In the genomic region with DNA sequence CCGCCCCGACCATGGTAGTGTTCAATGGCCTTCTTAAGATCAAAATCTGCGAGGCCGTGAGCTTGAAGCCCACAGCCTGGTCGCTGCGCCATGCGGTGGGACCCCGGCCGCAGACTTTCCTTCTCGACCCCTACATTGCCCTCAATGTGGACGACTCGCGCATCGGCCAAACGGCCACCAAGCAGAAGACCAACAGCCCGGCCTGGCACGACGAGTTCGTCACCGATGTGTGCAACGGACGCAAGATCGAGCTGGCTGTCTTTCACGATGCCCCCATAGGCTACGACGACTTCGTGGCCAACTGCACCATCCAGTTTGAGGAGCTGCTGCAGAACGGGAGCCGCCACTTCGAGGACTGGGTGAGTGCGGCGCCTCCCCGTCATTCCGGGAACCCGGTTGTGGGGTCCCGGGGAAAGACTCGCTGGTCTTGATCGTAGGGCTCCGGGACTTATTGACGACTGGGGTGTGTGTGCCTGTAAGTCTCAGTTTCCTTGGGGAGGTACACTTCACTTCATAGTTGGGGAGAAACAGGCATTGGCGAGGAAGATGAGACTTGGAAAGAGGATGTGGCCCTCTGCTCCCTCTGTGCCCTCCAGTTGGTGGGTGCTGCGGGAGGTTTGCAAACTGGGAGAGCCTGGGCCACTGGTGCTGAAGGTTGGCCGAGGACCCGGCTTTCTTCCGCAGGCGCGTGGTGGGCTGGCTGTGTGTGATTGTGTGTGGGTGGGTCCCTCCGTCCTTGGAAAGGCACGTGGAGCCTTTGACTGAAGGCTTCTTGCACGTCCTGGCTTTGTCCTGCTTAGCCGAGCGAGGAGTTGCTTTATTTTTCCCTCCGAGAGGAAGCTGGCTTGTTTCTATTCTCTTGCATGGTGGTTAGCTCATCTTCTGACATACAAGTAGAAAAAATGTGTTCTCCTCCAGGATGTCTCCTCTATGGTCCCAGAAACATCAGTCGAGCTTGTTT, we compare ENCODE assay signal across 8 cellular contexts. TPM values are rescaled to one million over a fixed set of nuclear protein-coding genes. Genes with fewer than 3 reads are reported as not detected.
DNase-seq lines count a peak whose midpoint lies in the region; ATAC-seq and TF ChIP-seq lines count a peak whose summit lies in the region.

No MANE protein-coding gene starts in this region.

- DNase-seq in G401 (ENCODE audit: low spot score) (peak; percentile 62), NCI-H748 (lab: John Stamatoyannopoulos, UW; ENCODE audit: unreplicated experiment) (peak; percentile 44), fibroblast of the aortic adventitia (ENCODE audit: low read depth) (peak; percentile 77), neural crest cell (ENCODE audit: low read depth, low spot score) (peak; percentile 20)
- peak; percentile 19 for DNase-seq in activated T-helper 1 cell treated with anti-CD3 and anti-CD28 coated beads, Interleukin-12 subunit alpha, Interleukin-12 subunit beta, Interleukin-2, Interleukin-4 antibody, amounts not matched to agents 30 ng/mL and 10 ng/mL and 1 ng/mL, durations not matched to agents 14 hours and 24 hours and 36 hours (ENCODE audit: low spot score)

- TF ChIP-seq CTCF in fibroblast of the aortic adventitia (IDR thresholded peaks at IDR 0.05; ENCODE audit: insufficient read depth, low read length) (no peak), neural crest cell (conservative IDR thresholded peaks at IDR 0.05) (no peak)

- H3K4me3 ChIP-seq in fibroblast of the aortic adventitia (ENCODE audit: low read depth, low read length): peak overlapping the region; percentile 89

- in situ Hi-C loops in G401 (cut with HindIII; ENCODE audit: low sequenced_read_pairs): no loop called here

- no peaks in the 10 kb centered on the region for H3K9me3 Mint-ChIP-seq in activated T-helper 1 cell treated with anti-CD3 and anti-CD28 coated beads, Interleukin-12 subunit alpha, Interleukin-12 subunit beta, Interleukin-2, Interleukin-4 antibody, amounts not matched to agents 30 ng/mL and 10 ng/mL and 1 ng/mL, durations not matched to agents 14 hours and 24 hours and 36 hours
- H3K9me3 Mint-ChIP-seq in neural crest cell: no peaks in the 10 kb centered on the region

- intact Hi-C loops in activated T-helper 1 cell treated with anti-CD3 and anti-CD28 coated beads, Interleukin-12 subunit alpha, Interleukin-12 subunit beta, Interleukin-2, Interleukin-4 antibody, amounts not matched to agents 30 ng/mL and 10 ng/mL and 1 ng/mL, durations not matched to agents 14 hours and 24 hours and 36 hours (cut with micrococcal nuclease): no loop called here

- ATAC-seq in GM21390 (IDR thresholded peaks at IDR 0.05; ENCODE audit: unreplicated experiment) (no peak), HG03108 (IDR thresholded peaks at IDR 0.05; ENCODE audit: unreplicated experiment) (no peak), GM18505 (IDR thresholded peaks at IDR 0.05; ENCODE audit: unreplicated experiment) (no peak)

- peaks cover 29% of the 10 kb centered on the region for H3K27me3 Mint-ChIP-seq in activated T-helper 1 cell treated with anti-CD3 and anti-CD28 coated beads, Interleukin-12 subunit alpha, Interleukin-12 subunit beta, Interleukin-2, Interleukin-4 antibody, amounts not matched to agents 30 ng/mL and 10 ng/mL and 1 ng/mL, durations not matched to agents 14 hours and 24 hours and 36 hours (ENCODE audit: insufficient read depth)
- peaks cover 34% of the 10 kb centered on the region for H3K27me3 Mint-ChIP-seq in neural crest cell (ENCODE audit: low read depth)

- peak overlapping the region; percentile 87 for H3K4me3 Mint-ChIP-seq in activated T-helper 1 cell treated with anti-CD3 and anti-CD28 coated beads, Interleukin-12 subunit alpha, Interleukin-12 subunit beta, Interleukin-2, Interleukin-4 antibody, amounts not matched to agents 30 ng/mL and 10 ng/mL and 1 ng/mL, durations not matched to agents 14 hours and 24 hours and 36 hours
- H3K4me3 Mint-ChIP-seq in neural crest cell: peak overlapping the region; percentile 98

- H3K4me1 Mint-ChIP-seq in activated T-helper 1 cell treated with anti-CD3 and anti-CD28 coated beads, Interleukin-12 subunit alpha, Interleukin-12 subunit beta, Interleukin-2, Interleukin-4 antibody, amounts not matched to agents 30 ng/mL and 10 ng/mL and 1 ng/mL, durations not matched to agents 14 hours and 24 hours and 36 hours (ENCODE audit: low read depth): peaks cover 28% of the 10 kb centered on the region
- peaks cover 34% of the 10 kb centered on the region for H3K4me1 Mint-ChIP-seq in neural crest cell

- no peak for TF ChIP-seq POLR2A in GM18505 (IDR thresholded peaks at IDR 0.05; ENCODE audit: borderline replicate concordance, extremely low read depth, insufficient read depth, insufficient read length)

- H3K27ac Mint-ChIP-seq in activated T-helper 1 cell treated with anti-CD3 and anti-CD28 coated beads, Interleukin-12 subunit alpha, Interleukin-12 subunit beta, Interleukin-2, Interleukin-4 antibody, amounts not matched to agents 30 ng/mL and 10 ng/mL and 1 ng/mL, durations not matched to agents 14 hours and 24 hours and 36 hours: peak overlapping the region; percentile 76
- H3K27ac Mint-ChIP-seq in neural crest cell (ENCODE audit: unreplicated experiment): peak overlapping the region; percentile 88

- H3K36me3 Mint-ChIP-seq in activated T-helper 1 cell treated with anti-CD3 and anti-CD28 coated beads, Interleukin-12 subunit alpha, Interleukin-12 subunit beta, Interleukin-2, Interleukin-4 antibody, amounts not matched to agents 30 ng/mL and 10 ng/mL and 1 ng/mL, durations not matched to agents 14 hours and 24 hours and 36 hours (ENCODE audit: low read depth): peaks cover 2% of the 10 kb centered on the region
- H3K36me3 Mint-ChIP-seq in neural crest cell (ENCODE audit: low read depth): no peaks in the 10 kb centered on the region

RNA-seq across cellular contexts. Expression of gene PRKCE, which starts 0.9 kb away (rescaled TPM):
- total RNA-seq in G401 (2014; rRNA removed; shearing (Covaris generic)): 3.9 TPM in 2 replicates
- 11.7 and 12.7 TPM in 2 replicates for total RNA-seq in activated T-helper 1 cell treated with anti-CD3 and anti-CD28 coated beads, Interleukin-12 subunit alpha, Interleukin-12 subunit beta, Interleukin-2, Interleukin-4 antibody, amounts not matched to agents 30 ng/mL and 10 ng/mL and 1 ng/mL, durations not matched to agents 14 hours and 24 hours and 36 hours
- total RNA-seq in fibroblast of the aortic adventitia (ENCODE audit: low replicate concordance) (12.5 and 17.9 TPM in 2 replicates), neural crest cell (15.6 and 15.9 TPM in 2 replicates)

RNA-seq across cellular contexts. Expression of gene SRBD1, which starts 41.3 kb away (rescaled TPM):
- total RNA-seq in G401 (2014; rRNA removed; shearing (Covaris generic)): 5.6 and 16.5 TPM in 2 replicates
- total RNA-seq in activated T-helper 1 cell treated with anti-CD3 and anti-CD28 coated beads, Interleukin-12 subunit alpha, Interleukin-12 subunit beta, Interleukin-2, Interleukin-4 antibody, amounts not matched to agents 30 ng/mL and 10 ng/mL and 1 ng/mL, durations not matched to agents 14 hours and 24 hours and 36 hours: 15.2 and 18.3 TPM in 2 replicates
- total RNA-seq in fibroblast of the aortic adventitia (ENCODE audit: low replicate concordance): 15.7 and 22.4 TPM in 2 replicates
- 20.1 and 21.4 TPM in 2 replicates for total RNA-seq in neural crest cell

Comparison
In these comparisons a context has a peak if more than half of its experiments do, and no peak if none do; other contexts are left out.
1. DNase-seq: peak in every context shown above with its lines; median percentile 77 in fibroblast of the aortic adventitia; 62 in G401; 44 in NCI-H748; 20 in neural crest cell; 19 in activated T-helper 1 cell treated with anti-CD3 and anti-CD28 coated beads, Interleukin-12 subunit alpha, Interleukin-12 subunit beta, Interleukin-2, Interleukin-4 antibody, amounts not matched to agents 30 ng/mL and 10 ng/mL and 1 ng/mL, durations not matched to agents 14 hours and 24 hours and 36 hours.